1 cellular context compared by ENCODE assay signal in genomic region chr6:13733178-13733851, GRCh38.
A peak's percentile ranks its signal among the peaks of the same experiment; 100 is the strongest.
TF ChIP-seq lines count a peak whose summit lies in the region.

No MANE protein-coding gene starts in this region.

TF ChIP-seq in K562, 482 proteins besides CTCF, POLR2A, EP300 and RAD21 (continued from another document and continues in another):
- TF ChIP-seq ZBTB40 (IDR thresholded peaks at IDR 0.05) (0 out of 2 replicates have a peak, but pooled peaks have one; percentile 21), ZBTB40 (CRISPR knock-in tag; IDR thresholded peaks at IDR 0.05) (no peak), PATZ1 (CRISPR knock-in tag; IDR thresholded peaks at IDR 0.05; ENCODE audit: borderline replicate concordance) (no peak), ZNF41 (CRISPR knock-in tag; conservative IDR thresholded peaks at IDR 0.05) (no peak), FUS (optimal IDR thresholded peaks at IDR 0.05; ENCODE audit: low read depth, low read length) (no peak), RBM17 (IDR thresholded peaks at IDR 0.05; ENCODE audit: borderline replicate concordance, low read depth, low read length) (no peak), HDGF (IDR thresholded peaks at IDR 0.05) (no peak), TEAD2 (tag; IDR thresholded peaks at IDR 0.05) (no peak), TRIM24 (IDR thresholded peaks at IDR 0.05) (no peak), YY1 (IDR thresholded peaks at IDR 0.05; ENCODE audit: borderline replicate concordance in 1 of 3, control insufficient read depth in 1 of 3, extremely low read depth in 1 of 3, insufficient read depth in 3 of 3, insufficient read length in 1 of 3, insufficient replicate concordance in 2 of 3, low read depth in 1 of 3, low read length in 2 of 3) (no peak), MAZ (CRISPR knock-in tag; conservative IDR thresholded peaks at IDR 0.05 in 1 of 2, IDR thresholded peaks at IDR 0.05 in 1 of 2) (no peak), TEAD1 (CRISPR knock-in tag; IDR thresholded peaks at IDR 0.05) (peak in 1 of 2 experiments; percentile 32; a peak in 1 of 4 replicates), KLF6 (CRISPR knock-in tag; IDR thresholded peaks at IDR 0.05; ENCODE audit: borderline replicate concordance) (no peak), SETDB1 (IDR thresholded peaks at IDR 0.05; ENCODE audit: low read length) (no peak), MTA3 (IDR thresholded peaks at IDR 0.05; ENCODE audit: borderline replicate concordance) (no peak), HBP1 (CRISPR knock-in tag; IDR thresholded peaks at IDR 0.05) (peak; percentile 70; the same call in 1 of the 2 replicates), ZNF280A (IDR thresholded peaks at IDR 0.05; ENCODE audit: low read depth, partially characterized antibody) (no peak), ARID1B (IDR thresholded peaks at IDR 0.05) (no peak), NFATC3 (IDR thresholded peaks at IDR 0.05) (no peak), KAT7 (CRISPR knock-in tag; IDR thresholded peaks at IDR 0.05; ENCODE audit: borderline replicate concordance) (no peak), CC2D1A (IDR thresholded peaks at IDR 0.05) (no peak), BDP1 (IDR thresholded peaks at IDR 0.05; ENCODE audit: insufficient read depth, insufficient read length) (no peak), ZNF263 (CRISPR knock-in tag; IDR thresholded peaks at IDR 0.05; ENCODE audit: borderline replicate concordance) (no peak), ZNF175 (CRISPR knock-in tag; IDR thresholded peaks at IDR 0.05; ENCODE audit: low read depth) (no peak), ZNF644 (tag; IDR thresholded peaks at IDR 0.05; ENCODE audit: low read depth) (no peak), NFE2 (IDR thresholded peaks at IDR 0.05; ENCODE audit: low read depth) (no peak), MLLT1 (IDR thresholded peaks at IDR 0.05) (no peak), KLF16 (IDR thresholded peaks at IDR 0.05) (no peak), NFE2L1 (tag; IDR thresholded peaks at IDR 0.05; ENCODE audit: borderline replicate concordance, low read depth) (no peak), THRB (CRISPR knock-in tag; conservative IDR thresholded peaks at IDR 0.05) (no peak), BCL6 (CRISPR knock-in tag; IDR thresholded peaks at IDR 0.05) (no peak), ZNF780A (CRISPR knock-in tag; IDR thresholded peaks at IDR 0.05) (no peak), PCBP1 (IDR thresholded peaks at IDR 0.05; ENCODE audit: low read depth, low read length, poor library complexity, severe bottlenecking) (no peak), ZNF449 (CRISPR knock-in tag; IDR thresholded peaks at IDR 0.05) (no peak), ELF4 (CRISPR knock-in tag; IDR thresholded peaks at IDR 0.05) (0 out of 2 replicates have a peak, but pooled peaks have one; percentile 17), PTBP1 (IDR thresholded peaks at IDR 0.05; ENCODE audit: low read depth, low read length) (no peak), ERF (CRISPR knock-in tag; IDR thresholded peaks at IDR 0.05) (no peak), HMGXB4 (CRISPR knock-in tag; IDR thresholded peaks at IDR 0.05) (no peak), BRCA1 (IDR thresholded peaks at IDR 0.05) (no peak), BRCA1 (CRISPR knock-in tag; IDR thresholded peaks at IDR 0.05) (no peak), IRF9 (tag; IDR thresholded peaks at IDR 0.05) (no peak), EWSR1 (IDR thresholded peaks at IDR 0.05; ENCODE audit: borderline replicate concordance, low read depth, partially characterized antibody) (no peak), CCNT2 (IDR thresholded peaks at IDR 0.05; ENCODE audit: borderline replicate concordance, extremely low read depth, insufficient read length, low read depth, low read length) (no peak)
